ENCODE assay signal across 16 cellular contexts in genomic region chr11:126153999-126154398, GRCh38. TPM values are rescaled to one million over a fixed set of nuclear protein-coding genes. Genes with fewer than 3 reads are reported as not detected.
DNase-seq lines count a peak whose midpoint lies in the region; FAIRE-seq and TF ChIP-seq lines count a peak whose summit lies in the region.
"Had no signal": no experiment of that assay in that cellular context is flagged by ENCODE, and none has a peak within 500 bp of the region (broad histone marks: within the 10 kb centered on the region; RNA-seq: fewer than 3 reads in every experiment).

No MANE protein-coding gene starts in this region.

- no peak for TF ChIP-seq POLR2A in stomach (IDR thresholded peaks at IDR 0.05)

- H3K9me3 ChIP-seq in MG63 (peaks cover 7% of the 10 kb centered on the region), neuronal stem cell (replicated peaks in 1 of 2; ENCODE audit: control insufficient read depth in 2 of 2, insufficient read depth in 1 of 2, low read depth in 1 of 2, low read length in 2 of 2) (peaks cover 4 to 38% of the 10 kb centered on the region in 2 donors), stomach (no peaks in the 10 kb centered on the region)
- H3K9me3 ChIP-seq: SJSA1 had no signal

- TF ChIP-seq EP300 in stomach (IDR thresholded peaks at IDR 0.05), result no peak

- peak overlapping the region; percentile 68 for H3K18ac ChIP-seq in neuronal stem cell (ENCODE audit: low read length)

- TF ChIP-seq CTCF in stomach (IDR thresholded peaks at IDR 0.05), result no peak

- no peak overlapping the region for H3K4me3 ChIP-seq in MG63
- H3K4me3 ChIP-seq in neuronal stem cell (ENCODE audit: low read length in 2 of 2), result no peak overlapping the region
- no peak overlapping the region for H3K4me3 ChIP-seq in stomach
- H3K4me3 ChIP-seq: SJSA1 had no signal

- no peak overlapping the region for H4K91ac ChIP-seq in neuronal stem cell (ENCODE audit: low read depth, low read length, poor library complexity)

- H3K27me3 ChIP-seq in MG63, result no peaks in the 10 kb centered on the region
- H3K27me3 ChIP-seq in neuronal stem cell (ENCODE audit: control insufficient read depth in 3 of 3, insufficient read depth in 3 of 3, low read depth in 1 of 3, low read length in 3 of 3), result peaks cover 0 to 99% (median 0%) of the 10 kb centered on the region in 3 experiments
- H3K27me3 ChIP-seq in stomach, result peaks cover 0 to 9% (median 0%) of the 10 kb centered on the region in 3 donors
- H3K27me3 ChIP-seq: SJSA1 had no signal

- no peaks in the 10 kb centered on the region for H3K36me3 ChIP-seq in MG63
- H3K36me3 ChIP-seq in neuronal stem cell (replicated peaks in 1 of 2; ENCODE audit: control insufficient read depth in 2 of 2, insufficient read depth in 2 of 2, low read length in 2 of 2), result no peaks in the 10 kb centered on the region
- no peaks in the 10 kb centered on the region for H3K36me3 ChIP-seq in stomach
- H3K36me3 ChIP-seq: SJSA1 had no signal

- H3K4me1 ChIP-seq in neuronal stem cell (ENCODE audit: control insufficient read depth in 2 of 2, insufficient read depth in 1 of 2, low read depth in 1 of 2, low read length in 2 of 2) (peaks cover 5 to 44% of the 10 kb centered on the region in 2 donors), stomach (no peaks in the 10 kb centered on the region)
- H3K4me1 ChIP-seq: SJSA1 had no signal

- H4K8ac ChIP-seq in neuronal stem cell (ENCODE audit: low read depth, low read length), result no peak overlapping the region

- H2BK12ac ChIP-seq in neuronal stem cell (ENCODE audit: low read length), result no peak overlapping the region

- no peaks in the 10 kb centered on the region for H3K79me1 ChIP-seq in neuronal stem cell (ENCODE audit: low read depth, low read length)

- DNase-seq in Daoy (ENCODE audit: low read depth) (peak; percentile 60), MG63 (peak; percentile 56), neuronal stem cell (ENCODE audit: low spot score) (peak; percentile 87), NCI-H2081 (lab: John Stamatoyannopoulos, UW) (no peak), stomach (no peak)
- DNase-seq in activated CD8-positive, alpha-beta memory T cell treated with anti-CD3 and anti-CD28 coated beads, Interleukin-2, amount 50 U/mL, for 48 hours, result no peak
- DNase-seq: activated effector memory CD4-positive, alpha-beta T cell treated with Interleukin-2 at 50 U/mL for 16 hours; foreskin melanocyte; NCI-H2107; nucleus accumbens; stimulated activated CD4-positive, alpha-beta T cell treated with anti-CD3 and anti-CD28 coated beads, Interleukin-1b, Interleukin-23, amount 100 ng/mL, for 48 hours; stimulated activated naive B cell treated with anti-CD40 and anti-IgM and Interleukin-4, amounts not matched to agents 10 μg/mL and 1 μg/mL and 100 μg/mL, for 72 hours had no signal

- no peak overlapping the region for H3K23ac ChIP-seq in neuronal stem cell (ENCODE audit: low read depth, low read length, poor library complexity)

- FAIRE-seq in endometrium (lab: Jason Lieb, UNC), result peak; percentile 78
- FAIRE-seq: GM18507, HTR-8/SVneo had no signal

- no peak overlapping the region for H2BK15ac ChIP-seq in neuronal stem cell (ENCODE audit: low read length)

- no peak overlapping the region for H2BK120ac ChIP-seq in neuronal stem cell (ENCODE audit: low read depth, low read length)

- H3K9ac ChIP-seq in neuronal stem cell (ENCODE audit: low read depth, low read length, poor library complexity), result no peak overlapping the region

- peak overlapping the region; percentile 72 for H3K27ac ChIP-seq in neuronal stem cell (replicated peaks; ENCODE audit: low read length)
- H3K27ac ChIP-seq in stomach, result no peak overlapping the region
- H3K27ac ChIP-seq: SJSA1 had no signal

- no peak overlapping the region for H2BK5ac ChIP-seq in neuronal stem cell (ENCODE audit: low read length)

- no CpG with 5 or more reads among the region's 6 CpGs for WGBS in neuronal stem cell (ENCODE audit: extremely low coverage in 2 of 2, insufficient read length in 2 of 2, insufficient replicate concordance in 1 of 2), 2 donors
- 53 to 77% (median 65%) methylated on average over 6 of the region's 6 CpGs for WGBS in stomach, 5 donors

- H2AFZ ChIP-seq in neuronal stem cell (ENCODE audit: low read length), result no peak overlapping the region

- H3K4ac ChIP-seq in neuronal stem cell (ENCODE audit: low read length), result no peak overlapping the region

- H2AK5ac ChIP-seq in neuronal stem cell (ENCODE audit: low read depth, low read length), result no peak overlapping the region

- H3K14ac ChIP-seq in neuronal stem cell (ENCODE audit: low read length), result no peak overlapping the region

- no peak overlapping the region for H3K4me2 ChIP-seq in neuronal stem cell (ENCODE audit: insufficient read depth, low read length, poor library complexity, severe bottlenecking)

- intact Hi-C loops in stomach (cut with DNase I; ENCODE audit: low total_unique reads), result no loop called here

RNA-seq across cellular contexts. Expression of gene RPUSD4, which starts 57.5 kb away (rescaled TPM):
- 19.0 and 30.4 TPM in 2 replicates for total RNA-seq in Daoy (2014; rRNA removed; shearing (Covaris generic))
- total RNA-seq in MG63 (2014; rRNA removed; shearing (Covaris generic); ENCODE audit: low replicate concordance), result 18.8 and 29.0 TPM in 2 replicates
- polyA plus RNA-seq in neuronal stem cell (2013, experiment 1 of 2), result 22.3 TPM
- 20.9 TPM for polyA plus RNA-seq in neuronal stem cell (2013, experiment 2 of 2)
- 10 to 100 TPM; 22.8 to 63.4 (median 31.6) TPM for total RNA-seq in stomach
- 10 to 100 TPM; 16.8 to 27.2 (median 17.8) TPM for polyA plus RNA-seq in stomach

RNA-seq across cellular contexts. Expression of gene FAM118B, which starts 57.6 kb away (rescaled TPM):
- total RNA-seq in Daoy (2014; rRNA removed; shearing (Covaris generic)), result 29.4 and 31.6 TPM in 2 replicates
- total RNA-seq in MG63 (2014; rRNA removed; shearing (Covaris generic); ENCODE audit: low replicate concordance), result 16.9 and 19.8 TPM in 2 replicates
- 22.4 TPM for polyA plus RNA-seq in neuronal stem cell (2013, experiment 1 of 2)
- 22.5 TPM for polyA plus RNA-seq in neuronal stem cell (2013, experiment 2 of 2)
- 10 to 100 TPM in 4 of 5 donors, 1 to 10 TPM in 1; 7.6 to 50.7 (median 37.4) TPM for total RNA-seq in stomach
- 10 to 100 TPM in 2 of 3 donors, 1 to 10 TPM in 1; 6.9 to 25.8 (median 16.5) TPM for polyA plus RNA-seq in stomach

Comparison
In these comparisons a context has a peak if more than half of its experiments do, and no peak if none do; other contexts are left out.
1. DNase-seq: peak in Daoy (single experiment), MG63 (single experiment) and neuronal stem cell (single experiment); none in activated CD8-positive, alpha-beta memory T cell treated with anti-CD3 and anti-CD28 coated beads, Interleukin-2, amount 50 U/mL, for 48 hours (single experiment), NCI-H2081 (0 of 2) and stomach (single experiment).